ENCODE assay signal across 6 cellular contexts in the genomic region with DNA sequence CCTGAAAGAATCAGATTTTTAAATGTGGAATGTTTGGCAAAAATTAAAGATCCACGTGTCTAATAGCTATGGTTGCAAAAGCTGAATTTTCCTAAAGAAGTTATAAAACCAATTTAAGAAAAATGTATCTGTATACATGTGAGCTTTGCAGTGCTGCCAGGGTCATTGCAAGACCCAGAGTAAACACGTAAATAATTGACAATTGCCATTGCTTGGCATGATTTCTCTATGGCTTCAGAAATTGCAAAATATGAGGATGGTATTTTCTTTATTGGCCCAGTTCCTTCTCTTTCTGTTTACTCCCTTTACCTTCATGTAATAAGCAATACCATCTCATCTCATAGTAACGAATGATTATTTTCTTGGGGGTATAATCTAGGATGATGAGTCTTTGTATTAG.
"Had no signal": no experiment of that assay in that cellular context is flagged by ENCODE, and none has a peak within 500 bp of the region (broad histone marks: within the 10 kb centered on the region; RNA-seq: fewer than 3 reads in every experiment).

No MANE protein-coding gene starts in this region.

- FAIRE-seq: HepG2, HTR-8/SVneo, K562 had no signal

- ATAC-seq: HepG2, K562 had no signal

- DNase-seq: IMR-90, KBM-7, KG1 had no signal
